Comparison of ENCODE assay signal across 1 cellular context in the genomic region with DNA sequence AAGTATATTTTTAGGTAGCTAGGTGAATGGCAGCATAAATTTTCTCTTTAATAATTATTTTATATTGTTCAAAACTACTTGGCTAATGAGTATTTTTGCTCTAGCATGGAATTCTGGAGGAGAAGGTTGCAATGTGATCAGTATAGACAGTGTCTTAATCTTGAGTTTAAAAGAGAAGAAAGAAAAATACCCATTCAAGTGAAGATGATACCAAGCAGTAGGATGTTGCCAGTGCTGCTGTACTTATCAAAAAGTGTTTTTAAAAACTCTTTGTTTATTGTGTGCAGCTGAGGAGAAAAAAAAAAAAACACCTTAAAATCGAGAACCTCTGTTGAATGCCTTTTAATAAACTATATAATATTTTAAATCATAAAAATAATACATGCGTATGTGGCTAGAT.
TF ChIP-seq lines count a peak whose summit lies in the region.

No MANE protein-coding gene starts in this region.

TF ChIP-seq in HCT116, 20 proteins besides CTCF, POLR2A, EP300 and RAD21 (continued from another document):
- TF ChIP-seq ELF1 (IDR thresholded peaks at IDR 0.05; ENCODE audit: borderline replicate concordance, low read depth) (no peak), EZH2phosphoT487 (IDR thresholded peaks at IDR 0.05; ENCODE audit: borderline replicate concordance) (no peak), SP1 (IDR thresholded peaks at IDR 0.05; ENCODE audit: low read depth) (no peak), TCF7L2 (IDR thresholded peaks at IDR 0.05; ENCODE audit: borderline replicate concordance, extremely low read depth, insufficient read depth, insufficient read length) (no peak), ZFX (IDR thresholded peaks at IDR 0.05) (no peak), SRF (IDR thresholded peaks at IDR 0.05; ENCODE audit: low read depth) (no peak), ZNF274 (IDR thresholded peaks at IDR 0.05; ENCODE audit: low read depth, low read length) (no peak), MAX (IDR thresholded peaks at IDR 0.05) (no peak)
- TF ChIP-seq, protein P1, sequence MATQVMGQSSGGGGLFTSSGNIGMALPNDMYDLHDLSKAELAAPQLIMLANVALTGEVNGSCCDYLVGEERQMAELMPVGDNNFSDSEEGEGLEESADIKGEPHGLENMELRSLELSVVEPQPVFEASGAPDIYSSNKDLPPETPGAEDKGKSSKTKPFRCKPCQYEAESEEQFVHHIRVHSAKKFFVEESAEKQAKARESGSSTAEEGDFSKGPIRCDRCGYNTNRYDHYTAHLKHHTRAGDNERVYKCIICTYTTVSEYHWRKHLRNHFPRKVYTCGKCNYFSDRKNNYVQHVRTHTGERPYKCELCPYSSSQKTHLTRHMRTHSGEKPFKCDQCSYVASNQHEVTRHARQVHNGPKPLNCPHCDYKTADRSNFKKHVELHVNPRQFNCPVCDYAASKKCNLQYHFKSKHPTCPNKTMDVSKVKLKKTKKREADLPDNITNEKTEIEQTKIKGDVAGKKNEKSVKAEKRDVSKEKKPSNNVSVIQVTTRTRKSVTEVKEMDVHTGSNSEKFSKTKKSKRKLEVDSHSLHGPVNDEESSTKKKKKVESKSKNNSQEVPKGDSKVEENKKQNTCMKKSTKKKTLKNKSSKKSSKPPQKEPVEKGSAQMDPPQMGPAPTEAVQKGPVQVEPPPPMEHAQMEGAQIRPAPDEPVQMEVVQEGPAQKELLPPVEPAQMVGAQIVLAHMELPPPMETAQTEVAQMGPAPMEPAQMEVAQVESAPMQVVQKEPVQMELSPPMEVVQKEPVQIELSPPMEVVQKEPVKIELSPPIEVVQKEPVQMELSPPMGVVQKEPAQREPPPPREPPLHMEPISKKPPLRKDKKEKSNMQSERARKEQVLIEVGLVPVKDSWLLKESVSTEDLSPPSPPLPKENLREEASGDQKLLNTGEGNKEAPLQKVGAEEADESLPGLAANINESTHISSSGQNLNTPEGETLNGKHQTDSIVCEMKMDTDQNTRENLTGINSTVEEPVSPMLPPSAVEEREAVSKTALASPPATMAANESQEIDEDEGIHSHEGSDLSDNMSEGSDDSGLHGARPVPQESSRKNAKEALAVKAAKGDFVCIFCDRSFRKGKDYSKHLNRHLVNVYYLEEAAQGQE (IDR thresholded peaks at IDR 0.05; ENCODE audit: low read depth) = no peak
TF ChIP-seq in HCT116: peak in this region for 0.
